21 cellular contexts compared by ENCODE assay signal in genomic region chr1:205826407-205826806, GRCh38. TPM values are rescaled to one million over a fixed set of nuclear protein-coding genes. Genes with fewer than 3 reads are reported as not detected.
DNase-seq lines count a peak whose midpoint lies in the region; ATAC-seq and TF ChIP-seq lines count a peak whose summit lies in the region.
"Had no signal": no experiment of that assay in that cellular context is flagged by ENCODE, and none has a peak within 500 bp of the region (broad histone marks: within the 10 kb centered on the region; RNA-seq: fewer than 3 reads in every experiment).

No MANE protein-coding gene starts in this region.

- ATAC-seq in GM18520 (IDR thresholded peaks at IDR 0.05; ENCODE audit: unreplicated experiment) (peak; percentile 51), HG02642 (IDR thresholded peaks at IDR 0.05; ENCODE audit: poor library complexity, unreplicated experiment) (peak; percentile 51), heart left ventricle (peak; percentile 83 to 95 (median 92)), sciatic nerve (peak; percentile 39), HG03432 (IDR thresholded peaks at IDR 0.05; ENCODE audit: unreplicated experiment) (no peak), HG02678 (IDR thresholded peaks at IDR 0.05; ENCODE audit: unreplicated experiment) (no peak)
- ATAC-seq: activated T-cell treated with anti-CD3 and anti-CD28 coated beads, Interleukin-2, amount 50 U/mL, for 4 hours; left lung had no signal

- H3K27ac ChIP-seq in heart left ventricle: peak overlapping the region in 9 of 12 donors; percentile 50 to 73 (median 54)
- H3K27ac ChIP-seq: brain microvascular endothelial cell, HL-60, left lung, right lobe of liver had no signal

- peaks cover 0 to 23% (median 17%) of the 10 kb centered on the region in 12 donors for H3K4me1 ChIP-seq in heart left ventricle
- H3K4me1 ChIP-seq: left lung had no signal

- WGBS in heart left ventricle, 4 donors: 28 to 39% (median 34%) methylated on average over 2 of the region's 2 CpGs

- DNase-seq in heart left ventricle (peak in 1 of 5 donors; percentile 37), sciatic nerve (ENCODE audit: low spot score) (no peak), foreskin fibroblast (no peak)
- DNase-seq: activated CD4-positive, alpha-beta T cell treated with anti-CD3 and anti-CD28 coated beads, Interleukin-2, amount 50 U/mL, for 4 hours; activated naive CD8-positive, alpha-beta T cell treated with anti-CD3 and anti-CD28 coated beads, Interleukin-2, amount 10 ng/mL, durations not matched to agents 7 days and 5 days; activated T-cell treated with anti-CD3 and anti-CD28 coated beads, Interleukin-2, amount 50 U/mL, for 4 hours; brain microvascular endothelial cell; dermis blood vessel endothelial cell; DND-41; left lung; NCI-H2029; NCI-H510A treated with DMSO at 0.1 percent for 48 hours; right lobe of liver; SHP77; T-helper 1 cell had no signal

- H3K36me3 ChIP-seq in heart left ventricle: no peaks in the 10 kb centered on the region
- H3K36me3 ChIP-seq: brain microvascular endothelial cell, left lung, right lobe of liver had no signal

- H3K4me3 ChIP-seq in heart left ventricle (no peak overlapping the region), foreskin fibroblast (ENCODE audit: low read depth in 1 of 2, low read length in 2 of 2) (no peak overlapping the region)
- H3K4me3 ChIP-seq: left lung, right lobe of liver had no signal

- intact Hi-C loops in heart left ventricle (cut with DNase I): no loop called here
- intact Hi-C loops in sciatic nerve (cut with DNase I): no loop called here

- TF ChIP-seq CTCF in heart left ventricle (IDR thresholded peaks at IDR 0.05) (no peak), foreskin fibroblast (IDR thresholded peaks at IDR 0.05; ENCODE audit: low read depth, low read length) (no peak)

- no peaks in the 10 kb centered on the region for H3K27me3 ChIP-seq in heart left ventricle
- H3K27me3 ChIP-seq: right lobe of liver had no signal

- H3K9me3 ChIP-seq in heart left ventricle: peaks cover 0 to 11% (median 0%) of the 10 kb centered on the region in 12 donors
- H3K9me3 ChIP-seq: left lung, right lobe of liver had no signal

- no peak for TF ChIP-seq POLR2A in heart left ventricle (IDR thresholded peaks at IDR 0.05)

RNA-seq across cellular contexts. Expression of gene SLC41A1, which starts 13.4 kb away (rescaled TPM):
- total RNA-seq in heart left ventricle: 100 to 1,000 TPM; 247 to 442 (median 333) TPM
- polyA plus RNA-seq in heart left ventricle: 100 to 1,000 TPM; 146 to 198 TPM
- 44.0 TPM for total RNA-seq in sciatic nerve

RNA-seq across cellular contexts. Expression of gene PM20D1, which starts 23.5 kb away (rescaled TPM):
- total RNA-seq in heart left ventricle (1 to 10 TPM in 2 of 9 donors, under 1 TPM in 6, not detected in 1; 0.45 to 1.4 (median 0.78) TPM), sciatic nerve (3.9 TPM)
- under 1 TPM; 0.28 to 0.65 TPM for polyA plus RNA-seq in heart left ventricle
- total RNA-seq: dermis blood vessel endothelial cell, epithelial cell of proximal tubule had no signal

RNA-seq across cellular contexts. Expression of gene RAB29, which starts 51.1 kb away (rescaled TPM):
- 10 to 100 TPM; 13.8 to 26.0 (median 16.6) TPM for total RNA-seq in heart left ventricle
- 10 to 100 TPM in 1 of 2 donors, 1 to 10 TPM in 1; 6.5 to 13.1 TPM for polyA plus RNA-seq in heart left ventricle
- total RNA-seq in sciatic nerve: 17.6 TPM

Comparison
In these comparisons a context has a peak if more than half of its experiments do, and no peak if none do; other contexts are left out.
1. ATAC-seq: peak in GM18520 (single experiment), HG02642 (single experiment), heart left ventricle (4 of 4) and sciatic nerve (single experiment); none in HG03432 (single experiment) and HG02678 (single experiment).